21 cellular contexts compared by ENCODE assay signal in genomic region chr18:58796205-58796604, GRCh38.
DNase-seq lines count a peak whose midpoint lies in the region; ATAC-seq, FAIRE-seq and TF ChIP-seq lines count a peak whose summit lies in the region.
"Had no signal": no experiment of that assay in that cellular context is flagged by ENCODE, and none has a peak within 500 bp of the region (broad histone marks: within the 10 kb centered on the region; RNA-seq: fewer than 3 reads in every experiment).

No MANE protein-coding gene starts in this region.

- no peaks in the 10 kb centered on the region for H3K9me3 Mint-ChIP-seq in CD4-positive, alpha-beta memory T cell
- H3K9me3 Mint-ChIP-seq in CD8-positive, alpha-beta T cell = no peaks in the 10 kb centered on the region
- H3K9me3 Mint-ChIP-seq: CD14-positive monocyte had no signal

- no TSS peak for BruUV-seq in Panc1 (replicated peaks; lab: Mats Ljungman, UMichigan)

- no peak for TF ChIP-seq CTCF in D721Med (IDR thresholded peaks at IDR 0.05; ENCODE audit: insufficient read depth, missing control alignments)
- no peak for TF ChIP-seq CTCF in Panc1 (IDR thresholded peaks at IDR 0.05)
- no peak for TF ChIP-seq CTCF in CD8-positive, alpha-beta T cell (IDR thresholded peaks at IDR 0.05)

- H3K36me3 Mint-ChIP-seq in CD4-positive, alpha-beta memory T cell = no peaks in the 10 kb centered on the region
- H3K36me3 Mint-ChIP-seq in CD8-positive, alpha-beta T cell = no peaks in the 10 kb centered on the region
- H3K36me3 Mint-ChIP-seq: CD14-positive monocyte had no signal

- POLR2A ChIA-PET in Panc1 (lab: Charles Lee) = no interaction called here
- POLR2A ChIA-PET in CD4-positive, alpha-beta memory T cell (lab: Charles Lee; ENCODE audit: partially characterized antibody) = no interaction called here
- POLR2A ChIA-PET in CD8-positive, alpha-beta T cell (lab: Charles Lee) = no interaction called here

- H3K36me3 ChIP-seq in Panc1 (ENCODE audit: control insufficient read depth, insufficient read depth, low read length) = no peaks in the 10 kb centered on the region
- no peaks in the 10 kb centered on the region for H3K36me3 ChIP-seq in CD4-positive, alpha-beta memory T cell (ENCODE audit: insufficient read depth, low read length)
- H3K36me3 ChIP-seq in CD8-positive, alpha-beta T cell (ENCODE audit: insufficient read depth, low read length) = no peaks in the 10 kb centered on the region
- H3K36me3 ChIP-seq: BE2C had no signal

- peak overlapping the region; percentile 62; the same call in 1 of the 2 replicates for H3K27ac ChIP-seq in Panc1 (ENCODE audit: low read length)
- H3K27ac ChIP-seq in CD4-positive, alpha-beta memory T cell (ENCODE audit: low read depth, low read length) = no peak overlapping the region
- no peak overlapping the region for H3K27ac ChIP-seq in CD8-positive, alpha-beta T cell (ENCODE audit: low read depth, low read length)

- CTCF ChIA-PET in Panc1 (lab: Charles Lee) = interaction anchor here (0.7 kb wide), 1 partner anchor 70 kb away, joined by 3 read pairs; no protein-coding TSS in a partner anchor
- CTCF ChIA-PET in CD4-positive, alpha-beta memory T cell (lab: Charles Lee; ENCODE audit: partially characterized antibody) = no interaction called here
- CTCF ChIA-PET in CD8-positive, alpha-beta T cell (lab: Charles Lee) = no interaction called here

- FAIRE-seq in D721Med (lab: Jason Lieb, UNC) = peak; percentile 93
- FAIRE-seq: GM12878, H54 had no signal

- no peak overlapping the region for H3K27ac Mint-ChIP-seq in CD4-positive, alpha-beta memory T cell
- no peak overlapping the region for H3K27ac Mint-ChIP-seq in CD8-positive, alpha-beta T cell
- H3K27ac Mint-ChIP-seq: CD14-positive monocyte had no signal

- intact Hi-C loops in Panc1 (cut with micrococcal nuclease; ENCODE audit: unreplicated experiment) = no loop called here
- intact Hi-C loops in CD4-positive, alpha-beta memory T cell (cut with micrococcal nuclease) = no loop called here
- intact Hi-C loops in CD8-positive, alpha-beta T cell (cut with DNase I, micrococcal nuclease) = no loop called here

- no peak overlapping the region for H3K4me3 ChIP-seq in Panc1 (ENCODE audit: low read depth in 2 of 2, low read length in 2 of 2)
- H3K4me3 ChIP-seq in CD4-positive, alpha-beta memory T cell (ENCODE audit: low read length in 2 of 2) = no peak overlapping the region
- H3K4me3 ChIP-seq in CD8-positive, alpha-beta T cell (ENCODE audit: low read depth, low read length) = no peak overlapping the region
- H3K4me3 ChIP-seq: GM12878 had no signal

- no peak for ATAC-seq in Panc1
- no peak for ATAC-seq in HG02588 (IDR thresholded peaks at IDR 0.05; ENCODE audit: unreplicated experiment)
- no peak for ATAC-seq in CD8-positive, alpha-beta T cell
- ATAC-seq: GM12878 had no signal

- DNase-seq in D721Med (ENCODE audit: insufficient read length, low spot score) (no peak), Panc1 (ENCODE audit: low read depth, low spot score) (no peak), iris pigment epithelial cell (ENCODE audit: low read depth) (peak; percentile 28), T1000 (lab: John Stamatoyannopoulos, UW) (no peak)
- no peak for DNase-seq in CD4-positive, alpha-beta memory T cell
- DNase-seq in CD8-positive, alpha-beta T cell = no peak
- DNase-seq: BE2C, EL, GDM1, Kasumi-1, NCI-H1105, NCI-H1436 treated with DMSO at 0.1 percent for 48 hours, NCI-H187 treated with DMSO at 0.1 percent for 48 hours, NCI-H446, NCI-H524 treated with DMSO at 0.1 percent for 48 hours, NCI-H774, Right ventricle myocardium superior had no signal

- H3K4me3 Mint-ChIP-seq in CD4-positive, alpha-beta memory T cell = no peak overlapping the region
- no peak overlapping the region for H3K4me3 Mint-ChIP-seq in CD8-positive, alpha-beta T cell
- H3K4me3 Mint-ChIP-seq: CD14-positive monocyte had no signal

- in situ Hi-C loops in Panc1 (cut with HindIII; ENCODE audit: low pct_unique_long_range_greater_than_20kb, low sequenced_read_pairs) = no loop called here

- no peaks in the 10 kb centered on the region for H3K9me3 ChIP-seq in Panc1 (ENCODE audit: control insufficient read depth, insufficient read depth, low read depth, low read length)
- no peaks in the 10 kb centered on the region for H3K9me3 ChIP-seq in CD4-positive, alpha-beta memory T cell (ENCODE audit: control insufficient read depth in 1 of 2, low read length in 2 of 2)
- H3K9me3 ChIP-seq in CD8-positive, alpha-beta T cell (ENCODE audit: low read length) = no peaks in the 10 kb centered on the region
- H3K9me3 ChIP-seq: BE2C had no signal

- no peaks in the 10 kb centered on the region for H3K27me3 ChIP-seq in Panc1 (ENCODE audit: control insufficient read depth, insufficient read depth, low read length)
- H3K27me3 ChIP-seq in CD4-positive, alpha-beta memory T cell (ENCODE audit: insufficient read depth, low read length) = no peaks in the 10 kb centered on the region
- H3K27me3 ChIP-seq in CD8-positive, alpha-beta T cell (ENCODE audit: insufficient read depth, low read length) = no peaks in the 10 kb centered on the region
- H3K27me3 ChIP-seq: BE2C had no signal

- peaks cover 1 to 4% of the 10 kb centered on the region in 2 donors for H3K27me3 Mint-ChIP-seq in CD4-positive, alpha-beta memory T cell
- H3K27me3 Mint-ChIP-seq in CD8-positive, alpha-beta T cell (ENCODE audit: low read depth) = peaks cover 13% of the 10 kb centered on the region

- H3K4me1 Mint-ChIP-seq in CD4-positive, alpha-beta memory T cell = peaks cover 0 to 2% (median 0%) of the 10 kb centered on the region in 4 donors
- no peaks in the 10 kb centered on the region for H3K4me1 Mint-ChIP-seq in CD8-positive, alpha-beta T cell (ENCODE audit: low read depth)

- peaks cover 2% of the 10 kb centered on the region for H3K4me1 ChIP-seq in Panc1 (ENCODE audit: control insufficient read depth, insufficient read depth, low read length)
- no peaks in the 10 kb centered on the region for H3K4me1 ChIP-seq in CD4-positive, alpha-beta memory T cell (ENCODE audit: insufficient read depth, low read length)
- H3K4me1 ChIP-seq in CD8-positive, alpha-beta T cell (ENCODE audit: insufficient read depth, low read length) = no peaks in the 10 kb centered on the region
- H3K4me1 ChIP-seq: BE2C had no signal
